31 cellular contexts compared by ENCODE assay signal in the genomic region with DNA sequence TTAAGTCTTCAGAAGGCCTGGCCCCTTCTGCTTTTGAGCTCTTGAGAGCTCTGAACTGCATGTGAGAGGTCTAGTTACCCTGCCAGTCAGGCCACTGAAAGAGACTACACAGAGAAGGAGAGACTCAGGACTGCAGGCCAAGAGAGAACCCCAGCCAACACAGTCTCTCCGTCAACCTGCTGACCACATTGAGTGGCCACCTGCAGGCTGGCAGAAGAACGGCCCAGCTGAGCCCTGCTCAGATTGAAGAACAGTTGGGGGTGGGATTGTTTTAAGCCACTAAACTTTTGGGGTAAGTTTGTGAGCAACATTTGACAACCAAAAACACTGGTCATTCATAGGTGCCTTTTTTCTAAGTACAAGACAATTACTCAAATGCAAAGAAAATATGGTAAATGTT.
"Had no signal": no experiment of that assay in that cellular context is flagged by ENCODE, and none has a peak within 500 bp of the region (broad histone marks: within the 10 kb centered on the region; RNA-seq: fewer than 3 reads in every experiment).

No MANE protein-coding gene starts in this region.

- DNase-seq: activated CD4-positive, alpha-beta memory T cell treated with anti-CD3 and anti-CD28 coated beads for 36 hours; activated CD4-positive, alpha-beta T cell treated with anti-CD3 and anti-CD28 coated beads for 36 hours; activated CD4-positive, alpha-beta T cell treated with anti-CD3 and anti-CD28 coated beads, Interleukin-2, amount 10 ng/mL, durations not matched to agents 24 days and 14 days; activated CD4-positive, CD25-positive, alpha-beta regulatory T cell; activated CD4-positive, CD25-positive, alpha-beta regulatory T cell treated with anti-CD3 and anti-CD28 coated beads, Interleukin-2, amount 50 U/mL, for 72 hours; activated CD8-positive, alpha-beta memory T cell treated with anti-CD3 and anti-CD28 coated beads, Interleukin-2, amount 10 ng/mL, durations not matched to agents 7 days and 5 days; activated CD8-positive, alpha-beta memory T cell treated with anti-CD3 and anti-CD28 coated beads, Interleukin-2, amount 50 U/mL, for 4 hours; activated CD8-positive, alpha-beta T cell treated with anti-CD3 and anti-CD28 coated beads, Interleukin-2, amount 10 ng/mL, durations not matched to agents 7 days and 5 days; activated effector memory CD4-positive, alpha-beta T cell treated with anti-CD3 and anti-CD28 coated beads, Interleukin-2, amount 50 U/mL, for 16 hours; activated naive CD4-positive, alpha-beta T cell treated with anti-CD3 and anti-CD28 coated beads for 36 hours; activated naive CD8-positive, alpha-beta T cell treated with anti-CD3 and anti-CD28 coated beads for 36 hours; activated naive CD8-positive, alpha-beta T cell treated with anti-CD3 and anti-CD28 coated beads, Interleukin-2, amount 50 U/mL, for 24 hours; activated T-cell treated with anti-CD3 and anti-CD28 coated beads, Interleukin-2, amount 50 U/mL, for 1 hour; activated T-cell treated with anti-CD3 and anti-CD28 coated beads, Interleukin-2, amount 50 U/mL, for 48 hours; adrenal gland; amygdala; aorta; body of pancreas; central memory CD4-positive, alpha-beta T cell; effector CD4-positive, alpha-beta T cell; effector memory CD8-positive, alpha-beta T cell; erythroblast; foreskin keratinocyte; gastrocnemius medialis; heart right ventricle; T-helper 2 cell had no signal

- H3K36me3 ChIP-seq: adrenal gland, breast epithelium, cardiac muscle cell, esophagus muscularis mucosa, gastrocnemius medialis, heart right ventricle had no signal

- H3K4me2 ChIP-seq: hepatocyte had no signal

- H3K27ac ChIP-seq: adrenal gland, body of pancreas, breast epithelium, cardiac muscle cell, coronary artery, esophagus muscularis mucosa, foreskin keratinocyte, gastrocnemius medialis, heart right ventricle, hepatocyte had no signal

- H3K79me2 ChIP-seq: hepatocyte had no signal

- H3K4me3 ChIP-seq: adrenal gland, body of pancreas, breast epithelium, cardiac muscle cell, coronary artery, esophagus muscularis mucosa, gastrocnemius medialis, heart right ventricle, hepatocyte had no signal

- H3K9me3 ChIP-seq: adrenal gland, body of pancreas, esophagus muscularis mucosa, gastrocnemius medialis had no signal

- H3K4me1 ChIP-seq: adrenal gland, body of pancreas, breast epithelium, esophagus muscularis mucosa, foreskin keratinocyte, gastrocnemius medialis, heart right ventricle had no signal

- ATAC-seq: activated CD4-positive, alpha-beta T cell treated with anti-CD3 and anti-CD28 coated beads for 36 hours; activated CD8-positive, alpha-beta memory T cell treated with anti-CD3 and anti-CD28 coated beads, Interleukin-2, amount 10 ng/mL, durations not matched to agents 7 days and 5 days; activated CD8-positive, alpha-beta T cell treated with anti-CD3 and anti-CD28 coated beads, Interleukin-2, amount 10 ng/mL, durations not matched to agents 7 days and 5 days; activated naive CD8-positive, alpha-beta T cell treated with anti-CD3 and anti-CD28 coated beads, Interleukin-2, amount 50 U/mL, for 24 hours; body of pancreas; effector memory CD8-positive, alpha-beta T cell; foreskin keratinocyte; gastrocnemius medialis; heart right ventricle had no signal

- H3K27me3 ChIP-seq: adrenal gland, body of pancreas, breast epithelium, cardiac muscle cell, esophagus muscularis mucosa, gastrocnemius medialis, heart right ventricle, hepatocyte had no signal

- H2AFZ ChIP-seq: hepatocyte had no signal
